In genomic region chr7:76246804-76247389, GRCh38 we compare ENCODE assay signal across 22 cellular contexts. TPM values are rescaled to one million over a fixed set of nuclear protein-coding genes. Genes with fewer than 3 reads are reported as not detected.
"Had no signal": no experiment of that assay in that cellular context is flagged by ENCODE, and none has a peak within 500 bp of the region (broad histone marks: within the 10 kb centered on the region; RNA-seq: fewer than 3 reads in every experiment).

No MANE protein-coding gene starts in this region.

- H3K9me3 ChIP-seq: ascending aorta, heart right ventricle, lower lobe of right lung, ovary, prostate gland, thyroid gland, upper lobe of right lung had no signal

- H3K27ac ChIP-seq: ascending aorta, brain microvascular endothelial cell, heart right ventricle, lower lobe of right lung, ovary, prostate gland, thyroid gland, upper lobe of right lung, WERI-Rb-1 had no signal

- H3K4me3 ChIP-seq: ascending aorta, heart right ventricle, lower lobe of right lung, ovary, prostate gland, thyroid gland, upper lobe of right lung had no signal

- H3K4me1 ChIP-seq: ascending aorta, heart right ventricle, lower lobe of right lung, upper lobe of right lung had no signal

- H3K27me3 ChIP-seq: ascending aorta, brain microvascular endothelial cell, ovary, thyroid gland, upper lobe of right lung had no signal

- DNase-seq: activated CD4-positive, alpha-beta T cell treated with anti-CD3 and anti-CD28 coated beads, Interleukin-2, amount 10 ng/mL, durations not matched to agents 7 days and 5 days; activated CD4-positive, CD25-positive, alpha-beta regulatory T cell treated with anti-CD3 and anti-CD28 coated beads, Interleukin-2, amount 50 U/mL, for 72 hours; activated CD8-positive, alpha-beta T cell treated with anti-CD3 and anti-CD28 coated beads for 36 hours; activated gamma-delta T cell; brain microvascular endothelial cell; caudate nucleus; effector CD4-positive, alpha-beta T cell; erythroblast; foreskin fibroblast; heart right ventricle; lower lobe of right lung; naive thymus-derived CD8-positive, alpha-beta T cell; ovary; stimulated activated CD4-positive, alpha-beta T cell treated with anti-CD3 and anti-CD28 coated beads, Interleukin-12 subunit alpha, Interleukin-12 subunit beta, amount 100 ng/mL, for 4 hours; stimulated activated CD4-positive, alpha-beta T cell treated with anti-CD3 and anti-CD28 coated beads, Interleukin-4, amount 100 ng/mL, for 4 hours; T-helper 17 cell; thyroid gland; upper lobe of right lung; WERI-Rb-1 had no signal

- H3K36me3 ChIP-seq: ascending aorta, brain microvascular endothelial cell, heart right ventricle, lower lobe of right lung, ovary, prostate gland, thyroid gland, upper lobe of right lung had no signal

RNA-seq across cellular contexts. Expression of gene SRRM3, which starts 45.2 kb away (rescaled TPM):
- total RNA-seq: activated CD4-positive, alpha-beta T cell treated with anti-CD3 and anti-CD28 coated beads, Interleukin-2, amount 10 ng/mL, durations not matched to agents 7 days and 5 days; activated CD8-positive, alpha-beta T cell treated with anti-CD3 and anti-CD28 coated beads for 36 hours; activated T-helper 1 cell treated with anti-CD3 and anti-CD28 coated beads, Interleukin-12 subunit alpha, Interleukin-12 subunit beta, Interleukin-2, Interleukin-4 antibody, amounts not matched to agents 30 ng/mL and 10 ng/mL and 1 ng/mL, durations not matched to agents 14 hours and 24 hours and 36 hours; naive thymus-derived CD8-positive, alpha-beta T cell; T-helper 17 cell had no signal
- polyA plus RNA-seq: naive thymus-derived CD8-positive, alpha-beta T cell had no signal
